ENCODE assay signal across 21 cellular contexts in the genomic region with DNA sequence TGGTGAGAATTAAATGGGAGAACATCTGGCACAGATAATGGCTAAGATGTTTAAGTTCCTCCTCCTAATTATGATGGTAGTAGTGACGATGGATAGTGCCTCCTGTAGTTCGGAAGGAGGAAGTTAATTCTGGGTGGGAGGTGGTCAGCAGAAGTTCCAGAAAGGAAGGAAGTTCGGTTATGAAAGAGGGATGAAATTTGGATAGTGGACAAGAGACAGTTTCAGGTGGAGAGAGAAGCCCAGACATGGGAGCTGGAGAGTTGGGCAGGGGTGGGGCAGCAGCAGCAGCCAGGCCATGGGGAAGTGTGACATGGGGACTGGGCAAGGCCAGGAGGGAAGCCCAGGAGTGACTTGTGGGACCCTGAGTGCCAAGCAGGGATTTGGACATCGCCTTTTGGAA.
DNase-seq lines count a peak whose midpoint lies in the region; ATAC-seq, FAIRE-seq and TF ChIP-seq lines count a peak whose summit lies in the region.
"Had no signal": no experiment of that assay in that cellular context is flagged by ENCODE, and none has a peak within 500 bp of the region (broad histone marks: within the 10 kb centered on the region; RNA-seq: fewer than 3 reads in every experiment).

No MANE protein-coding gene starts in this region.

- H3K4me1 ChIP-seq in H1 (replicated peaks in 1 of 4; ENCODE audit: control insufficient read depth in 3 of 4, insufficient read depth in 4 of 4, low read length in 3 of 4) (peaks cover 0 to 3% (median 0%) of the 10 kb centered on the region in 4 experiments; a peak in 1 of 7 replicates), neuronal stem cell (ENCODE audit: control insufficient read depth in 2 of 2, insufficient read depth in 1 of 2, low read depth in 1 of 2, low read length in 2 of 2) (no peaks in the 10 kb centered on the region), PC-3 (ENCODE audit: insufficient read depth, low read length) (no peaks in the 10 kb centered on the region), prostate gland (replicated peaks) (no peaks in the 10 kb centered on the region)
- H3K4me1 ChIP-seq: thyroid gland had no signal

- H3K4me1 Mint-ChIP-seq in activated CD4-positive, alpha-beta T cell treated with anti-CD3 and anti-CD28 coated beads for 36 hours = peaks cover 36% of the 10 kb centered on the region

- POLR2A ChIA-PET in activated CD4-positive, alpha-beta T cell treated with anti-CD3 and anti-CD28 coated beads for 36 hours (lab: Charles Lee) = no interaction called here
- POLR2A ChIA-PET in H1 (lab: Charles Lee; ENCODE audit: partially characterized antibody) (interaction anchor here (1.1 kb wide), 1 partner anchor 19 kb away, joined by 3 read pairs; no protein-coding TSS in a partner anchor), PC-3 (lab: Charles Lee; ENCODE audit: unreplicated experiment) (no interaction called here)

- H3K4me2 ChIP-seq in H1 (ENCODE audit: insufficient read depth in 1 of 2, low read depth in 2 of 2, low read length in 2 of 2) (no peak overlapping the region), neuronal stem cell (ENCODE audit: insufficient read depth, low read length, poor library complexity, severe bottlenecking) (no peak overlapping the region), PC-3 (ENCODE audit: low read length) (no peak overlapping the region)

- no peak for DNase-seq in activated CD4-positive, alpha-beta T cell treated with anti-CD3 and anti-CD28 coated beads for 36 hours
- no peak for DNase-seq in activated CD4-positive, alpha-beta T cell treated with anti-CD3 and anti-CD28 coated beads for 48 hours
- DNase-seq in MV-4-11 (lab: John Stamatoyannopoulos, UW) (peak; percentile 30), H1 (ENCODE audit: low read depth in 1 of 2, low spot score in 2 of 2) (no peak), neuronal stem cell (ENCODE audit: low spot score) (no peak), PC-3 (no peak), prostate gland (ENCODE audit: low spot score) (no peak), omental fat pad (ENCODE audit: low spot score) (no peak)
- DNase-seq: activated CD8-positive, alpha-beta memory T cell treated with anti-CD3 and anti-CD28 coated beads for 24 hours; activated effector memory CD4-positive, alpha-beta T cell treated with anti-CD3 and anti-CD28 coated beads, Interleukin-2, amount 50 U/mL, for 16 hours; body of pancreas; cortex of kidney; DMS53; mesendoderm; NCI-H2029; NCI-H510A; occipital lobe; stimulated activated CD4-positive, alpha-beta T cell treated with anti-CD3 and anti-CD28 coated beads, Interleukin-2, amount 100 ng/mL, for 48 hours; thyroid gland had no signal

- H3K36me3 Mint-ChIP-seq in activated CD4-positive, alpha-beta T cell treated with anti-CD3 and anti-CD28 coated beads for 36 hours (ENCODE audit: low read depth) = peaks cover 41% of the 10 kb centered on the region

- intact Hi-C loops in activated CD4-positive, alpha-beta T cell treated with anti-CD3 and anti-CD28 coated beads for 36 hours (cut with DNase I, micrococcal nuclease) = loop anchor here in 1 of 2 experiments (10.0 kb wide), 1 partner anchor 1151 kb away; no protein-coding TSS in a partner anchor
- intact Hi-C loops in PC-3 (cut with micrococcal nuclease) (no loop called here), prostate gland (cut with DNase I) (no loop called here)

- BruUV-seq in PC-3 (replicated peaks; lab: Mats Ljungman, UMichigan) = no TSS peak

- TF ChIP-seq CTCF in H1 (IDR thresholded peaks at IDR 0.05; ENCODE audit: control extremely low read depth in 1 of 3, insufficient read depth in 1 of 3, low read depth in 1 of 3, low read length in 3 of 3) = no peak
- TF ChIP-seq CTCF in PC-3 (conservative IDR thresholded peaks at IDR 0.05; ENCODE audit: low read depth, low read length) = no peak
- TF ChIP-seq CTCF in prostate gland (IDR thresholded peaks at IDR 0.05) = no peak
- TF ChIP-seq CTCF in omental fat pad (IDR thresholded peaks at IDR 0.05) = no peak

- H3K79me1 ChIP-seq in H1 (ENCODE audit: low read depth, low read length) = peaks cover 22% of the 10 kb centered on the region
- H3K79me1 ChIP-seq in neuronal stem cell (ENCODE audit: low read depth, low read length) = peaks cover 5% of the 10 kb centered on the region

- no peaks in the 10 kb centered on the region for H3K27me3 ChIP-seq in H1 (replicated peaks in 1 of 4; ENCODE audit: control insufficient read depth in 3 of 4, extremely low read depth in 1 of 4, insufficient read depth in 3 of 4, low read length in 3 of 4)
- no peaks in the 10 kb centered on the region for H3K27me3 ChIP-seq in neuronal stem cell (ENCODE audit: control insufficient read depth in 3 of 3, insufficient read depth in 3 of 3, low read depth in 1 of 3, low read length in 3 of 3)
- H3K27me3 ChIP-seq in PC-3 (ENCODE audit: low read length) = no peaks in the 10 kb centered on the region
- no peaks in the 10 kb centered on the region for H3K27me3 ChIP-seq in prostate gland (replicated peaks; ENCODE audit: insufficient read depth)
- H3K27me3 ChIP-seq: BLaER1 treated with 17β-estradiol and CSF1 and Interleukin-3, amounts not matched to agents 10 nM and 100 nM; body of pancreas; thyroid gland had no signal

- CTCF ChIA-PET in activated CD4-positive, alpha-beta T cell treated with anti-CD3 and anti-CD28 coated beads for 36 hours (lab: Charles Lee) = no interaction called here
- CTCF ChIA-PET in H1 (lab: Charles Lee; ENCODE audit: partially characterized antibody) = no interaction called here
- CTCF ChIA-PET in PC-3 (lab: Charles Lee) = no interaction called here

- no peaks in the 10 kb centered on the region for H3K9me3 ChIP-seq in H1 (ENCODE audit: insufficient read depth in 2 of 2, low read depth in 1 of 2, low read length in 1 of 2)
- H3K9me3 ChIP-seq in neuronal stem cell (replicated peaks in 1 of 2; ENCODE audit: control insufficient read depth in 2 of 2, insufficient read depth in 1 of 2, low read depth in 1 of 2, low read length in 2 of 2) = peaks cover 8 to 19% of the 10 kb centered on the region in 2 donors
- H3K9me3 ChIP-seq in PC-3 (ENCODE audit: low read length) = peaks cover 22% of the 10 kb centered on the region
- H3K9me3 ChIP-seq in prostate gland = no peaks in the 10 kb centered on the region
- H3K9me3 ChIP-seq: thyroid gland had no signal

- H3K23ac ChIP-seq in H1 (ENCODE audit: insufficient read length) (no peak overlapping the region), neuronal stem cell (ENCODE audit: low read depth, low read length, poor library complexity) (no peak overlapping the region)

- H3K79me2 ChIP-seq in H1 (ENCODE audit: control insufficient read depth in 1 of 2, insufficient read depth in 2 of 2, low read length in 2 of 2) (peaks cover 3 to 86% of the 10 kb centered on the region in 2 experiments; a peak in 3 of 4 replicates), PC-3 (ENCODE audit: low read length) (peaks cover 97% of the 10 kb centered on the region)

- no peak overlapping the region for H2BK20ac ChIP-seq in H1 (ENCODE audit: low read length)

- H3K36me3 ChIP-seq in H1 (ENCODE audit: control insufficient read depth in 2 of 4, insufficient read depth in 4 of 4, low read length in 3 of 4) (no peaks in the 10 kb centered on the region), neuronal stem cell (replicated peaks in 1 of 2; ENCODE audit: control insufficient read depth in 2 of 2, insufficient read depth in 2 of 2, low read length in 2 of 2) (no peaks in the 10 kb centered on the region), PC-3 (ENCODE audit: low read depth, low read length) (peaks cover 36% of the 10 kb centered on the region), prostate gland (no peaks in the 10 kb centered on the region)
- H3K36me3 ChIP-seq: thyroid gland had no signal

- peak overlapping the region; percentile 8; the same call in 1 of the 2 replicates for H4K8ac ChIP-seq in H1 (ENCODE audit: extremely low read depth, insufficient read depth, low read length)
- no peak overlapping the region for H4K8ac ChIP-seq in neuronal stem cell (ENCODE audit: low read depth, low read length)

- H3K18ac ChIP-seq in H1 (ENCODE audit: extremely low read depth, low read length) = no peak overlapping the region
- peak overlapping the region; percentile 32 for H3K18ac ChIP-seq in neuronal stem cell (ENCODE audit: low read length)

- TF ChIP-seq EP300 in H1 (IDR thresholded peaks at IDR 0.05; ENCODE audit: borderline replicate concordance in 1 of 2, low read depth in 2 of 2, low read length in 2 of 2) = no peak

- no peak for ATAC-seq in activated CD4-positive, alpha-beta T cell treated with anti-CD3 and anti-CD28 coated beads for 36 hours
- ATAC-seq in PC-3 = no peak
- ATAC-seq in omental fat pad (ENCODE audit: low FRiP score) = no peak
- ATAC-seq: body of pancreas had no signal

- H3K4ac ChIP-seq in H1 (replicated peaks; ENCODE audit: insufficient read length, low read depth, low read length) = no peak overlapping the region
- no peak overlapping the region for H3K4ac ChIP-seq in neuronal stem cell (ENCODE audit: low read length)

- peaks cover 26% of the 10 kb centered on the region for H3K9me3 Mint-ChIP-seq in activated CD4-positive, alpha-beta T cell treated with anti-CD3 and anti-CD28 coated beads for 36 hours (ENCODE audit: low read depth)

- 90% methylated on average over 4 of the region's 4 CpGs; no CpG with 5 or more reads in 1 of the 2 experiments for WGBS in H1 (ENCODE audit: extremely low coverage in 1 of 2, insufficient coverage in 1 of 2, insufficient read length in 1 of 2, insufficient replicate concordance in 2 of 2, low coverage in 1 of 2, low lambda C conversion rate in 2 of 2, missing lambda C conversion rate in 1 of 2), 2 experiments
- 100% methylated on average over 1 of the region's 4 CpGs; no CpG with 5 or more reads in 1 of the 2 donors for WGBS in neuronal stem cell (ENCODE audit: extremely low coverage in 2 of 2, insufficient read length in 2 of 2, insufficient replicate concordance in 1 of 2), 2 donors
- 84% methylated on average over 4 of the region's 4 CpGs for WGBS in prostate gland

- no peak overlapping the region for H3K27ac ChIP-seq in H1 (ENCODE audit: low read depth, low read length)
- H3K27ac ChIP-seq in neuronal stem cell (replicated peaks; ENCODE audit: low read length) = no peak overlapping the region
- no peak overlapping the region for H3K27ac ChIP-seq in PC-3 (ENCODE audit: low read length)
- H3K27ac ChIP-seq in prostate gland = no peak overlapping the region
- H3K27ac ChIP-seq: body of pancreas, thyroid gland, VCaP had no signal

- no peak overlapping the region for H4K5ac ChIP-seq in H1 (ENCODE audit: insufficient read length, low read depth, low read length)

- H2AK5ac ChIP-seq in H1 (ENCODE audit: low read depth, low read length) = no peak overlapping the region
- H2AK5ac ChIP-seq in neuronal stem cell (ENCODE audit: low read depth, low read length) = no peak overlapping the region

- H3K9ac ChIP-seq in H1 (replicated peaks in 1 of 4; ENCODE audit: extremely low read depth in 1 of 4, low read depth in 3 of 4, low read length in 3 of 4) (no peak overlapping the region), neuronal stem cell (ENCODE audit: low read depth, low read length, poor library complexity) (peak overlapping the region; percentile 14), PC-3 (ENCODE audit: low read length) (no peak overlapping the region)
- H3K9ac ChIP-seq: BLaER1 treated with 17β-estradiol and CSF1 and Interleukin-3, amounts not matched to agents 10 nM and 100 nM had no signal

- peaks cover 0 to 2% of the 10 kb centered on the region in 2 experiments for H4K20me1 ChIP-seq in H1 (replicated peaks in 1 of 2; ENCODE audit: control insufficient read depth in 1 of 2, insufficient read depth in 2 of 2, low read length in 2 of 2)
- H4K20me1 ChIP-seq in PC-3 (ENCODE audit: low read length) = peaks cover 14% of the 10 kb centered on the region; the same call in 1 of the 2 replicates

- H3K4me3 ChIP-seq in H1 (ENCODE audit: extremely low read depth in 1 of 4, insufficient read depth in 2 of 4, low read depth in 3 of 4, low read length in 4 of 4) (no peak overlapping the region), neuronal stem cell (ENCODE audit: low read length in 2 of 2) (no peak overlapping the region), PC-3 (ENCODE audit: low read length) (no peak overlapping the region), prostate gland (no peak overlapping the region)
- H3K4me3 ChIP-seq: BLaER1 treated with 17β-estradiol and CSF1 and Interleukin-3, amounts not matched to agents 10 nM and 100 nM; body of pancreas; thyroid gland had no signal

- no peak overlapping the region for H3K4me3 Mint-ChIP-seq in activated CD4-positive, alpha-beta T cell treated with anti-CD3 and anti-CD28 coated beads for 36 hours

- H2BK5ac ChIP-seq in H1 (ENCODE audit: low read depth, low read length) (no peak overlapping the region), neuronal stem cell (ENCODE audit: low read length) (no peak overlapping the region)

- H3K9me2 ChIP-seq in PC-3 (replicated peaks; ENCODE audit: low read length) = no peaks in the 10 kb centered on the region

- H2AFZ ChIP-seq in H1 (ENCODE audit: low read length) (no peak overlapping the region), neuronal stem cell (ENCODE audit: low read length) (no peak overlapping the region), PC-3 (ENCODE audit: low read length) (no peak overlapping the region)

- TF ChIP-seq POLR2A in H1 (IDR thresholded peaks at IDR 0.05; ENCODE audit: control extremely low read depth in 1 of 2, low read depth in 2 of 2, low read length in 2 of 2) (no peak), prostate gland (IDR thresholded peaks at IDR 0.05) (no peak)

- H3F3A ChIP-seq in PC-3 (ENCODE audit: low read length, unreplicated experiment) = no peaks in the 10 kb centered on the region

- no peaks in the 10 kb centered on the region for H3K27me3 Mint-ChIP-seq in activated CD4-positive, alpha-beta T cell treated with anti-CD3 and anti-CD28 coated beads for 36 hours

- no peaks in the 10 kb centered on the region; the same call in 1 of the 2 replicates for H3K23me2 ChIP-seq in H1 (ENCODE audit: low read depth, low read length)

- H2BK15ac ChIP-seq in H1 (ENCODE audit: low read length) (no peak overlapping the region), neuronal stem cell (ENCODE audit: low read length) (no peak overlapping the region)

- H4K91ac ChIP-seq in H1 (replicated peaks; ENCODE audit: insufficient read length, low read length) (no peak overlapping the region), neuronal stem cell (ENCODE audit: low read depth, low read length, poor library complexity) (no peak overlapping the region)

- H2BK12ac ChIP-seq in H1 (ENCODE audit: low read depth, low read length) (no peak overlapping the region), neuronal stem cell (ENCODE audit: low read length) (no peak overlapping the region)

- no peak for TF ChIP-seq RAD21 in H1 (IDR thresholded peaks at IDR 0.05 in 1 of 2, conservative IDR thresholded peaks at IDR 0.05 in 1 of 2; ENCODE audit: low read depth in 2 of 2, low read length in 2 of 2)

- FAIRE-seq in H1 (lab: Jason Lieb, UNC) = no peak

- H2BK120ac ChIP-seq in H1 (replicated peaks; ENCODE audit: low read depth, low read length) (no peak overlapping the region), neuronal stem cell (ENCODE audit: low read depth, low read length) (no peak overlapping the region)

- H3K56ac ChIP-seq in H1 (replicated peaks; ENCODE audit: insufficient read length, low read depth, low read length) = no peak overlapping the region

- H3K14ac ChIP-seq in H1 (ENCODE audit: insufficient read length) = no peak overlapping the region
- H3K14ac ChIP-seq in neuronal stem cell (ENCODE audit: low read length) = no peak overlapping the region

- H3K27ac Mint-ChIP-seq in activated CD4-positive, alpha-beta T cell treated with anti-CD3 and anti-CD28 coated beads for 36 hours = peak overlapping the region; percentile 21
